Comparison of ENCODE assay signal across 7 cellular contexts in the genomic region with DNA sequence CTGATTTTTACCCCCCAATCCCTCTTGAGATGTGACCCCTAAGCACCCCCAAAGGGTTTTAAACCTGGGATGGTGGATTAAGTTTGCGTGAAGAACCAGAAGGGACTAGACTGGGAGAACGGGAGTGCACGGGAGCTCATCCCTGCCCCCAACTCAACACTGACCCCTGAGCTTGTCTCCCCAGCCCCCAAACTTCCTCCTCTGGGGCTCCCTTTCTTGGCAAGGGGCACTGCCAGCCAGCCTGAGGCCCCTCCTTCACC.
A peak's percentile ranks its signal among the peaks of the same experiment; 100 is the strongest.
DNase-seq lines count a peak whose midpoint lies in the region; ATAC-seq, FAIRE-seq and TF ChIP-seq lines count a peak whose summit lies in the region.

No MANE protein-coding gene starts in this region.

- H3K27me3 Mint-ChIP-seq in stimulated activated naive B cell treated with anti-CD40 and anti-IgM and Interleukin-4, amounts not matched to agents 10 μg/mL and 1 μg/mL and 100 μg/mL, for 72 hours = no peaks in the 10 kb centered on the region

- H3K36me3 ChIP-seq in WERI-Rb-1 = 0 out of 2 replicates have a peak, but pooled peaks cover 3% of the 10 kb centered on the region

- in situ Hi-C loops in GM13976 (cut with MboI; ENCODE audit: low sequenced_read_pairs, unreplicated experiment) = no loop called here

- DNase-seq in H54 (ENCODE audit: insufficient read length, low spot score) (peak; percentile 14), WERI-Rb-1 (no peak), GM13976 (ENCODE audit: low spot score) (no peak), GM20000 (ENCODE audit: low spot score) (no peak), NCI-H510A (lab: John Stamatoyannopoulos, UW) (no peak)
- DNase-seq in stimulated activated naive B cell treated with anti-CD40 and anti-IgM and Interleukin-4, amounts not matched to agents 10 μg/mL and 1 μg/mL and 100 μg/mL, for 72 hours = no peak

- H3K9me3 ChIP-seq in WERI-Rb-1 (ENCODE audit: severe bottlenecking) = no peaks in the 10 kb centered on the region

- peaks cover 29 to 64% of the 10 kb centered on the region in 2 donors for H3K4me1 Mint-ChIP-seq in stimulated activated naive B cell treated with anti-CD40 and anti-IgM and Interleukin-4, amounts not matched to agents 10 μg/mL and 1 μg/mL and 100 μg/mL, for 72 hours

- no peaks in the 10 kb centered on the region for H3K27me3 ChIP-seq in WERI-Rb-1 (ENCODE audit: insufficient read depth, low read depth, severe bottlenecking)

- H3K27ac ChIP-seq in WERI-Rb-1 = peak overlapping the region; percentile 92

- ATAC-seq in stimulated activated naive B cell treated with anti-CD40 and anti-IgM and Interleukin-4, amounts not matched to agents 10 μg/mL and 1 μg/mL and 100 μg/mL, for 72 hours (replicated peaks) = peak; percentile 1

- no peak for TF ChIP-seq CTCF in WERI-Rb-1 (IDR thresholded peaks at IDR 0.05; ENCODE audit: low read depth, low read length)
- no peak for TF ChIP-seq CTCF in GM13976 (IDR thresholded peaks at IDR 0.05; ENCODE audit: borderline replicate concordance, control extremely low read depth, extremely low read depth, insufficient read depth, missing control alignments)
- no peak for TF ChIP-seq CTCF in GM20000 (IDR thresholded peaks at IDR 0.05; ENCODE audit: extremely low read depth, missing control alignments)

- peak overlapping the region; percentile 97 for H3K27ac Mint-ChIP-seq in stimulated activated naive B cell treated with anti-CD40 and anti-IgM and Interleukin-4, amounts not matched to agents 10 μg/mL and 1 μg/mL and 100 μg/mL, for 72 hours

- H3K4me3 ChIP-seq in WERI-Rb-1 (ENCODE audit: low read depth, low read length) = peak overlapping the region; percentile 67
- H3K4me3 ChIP-seq in iPS-11a (ENCODE audit: low read depth, low read length) = peak overlapping the region; percentile 97

- H3K4me3 Mint-ChIP-seq in stimulated activated naive B cell treated with anti-CD40 and anti-IgM and Interleukin-4, amounts not matched to agents 10 μg/mL and 1 μg/mL and 100 μg/mL, for 72 hours = peak overlapping the region; percentile 93 to 94

- TF ChIP-seq POLR2A in H54 (IDR thresholded peaks at IDR 0.05; ENCODE audit: low read depth, low read length) = no peak

- no peaks in the 10 kb centered on the region for H3K9me3 Mint-ChIP-seq in stimulated activated naive B cell treated with anti-CD40 and anti-IgM and Interleukin-4, amounts not matched to agents 10 μg/mL and 1 μg/mL and 100 μg/mL, for 72 hours

- H3K36me3 Mint-ChIP-seq in stimulated activated naive B cell treated with anti-CD40 and anti-IgM and Interleukin-4, amounts not matched to agents 10 μg/mL and 1 μg/mL and 100 μg/mL, for 72 hours = peaks cover 21 to 38% of the 10 kb centered on the region in 2 donors

- no peak for FAIRE-seq in H54 (lab: Jason Lieb, UNC)
